ENCODE assay signal across 10 cellular contexts in the genomic region with DNA sequence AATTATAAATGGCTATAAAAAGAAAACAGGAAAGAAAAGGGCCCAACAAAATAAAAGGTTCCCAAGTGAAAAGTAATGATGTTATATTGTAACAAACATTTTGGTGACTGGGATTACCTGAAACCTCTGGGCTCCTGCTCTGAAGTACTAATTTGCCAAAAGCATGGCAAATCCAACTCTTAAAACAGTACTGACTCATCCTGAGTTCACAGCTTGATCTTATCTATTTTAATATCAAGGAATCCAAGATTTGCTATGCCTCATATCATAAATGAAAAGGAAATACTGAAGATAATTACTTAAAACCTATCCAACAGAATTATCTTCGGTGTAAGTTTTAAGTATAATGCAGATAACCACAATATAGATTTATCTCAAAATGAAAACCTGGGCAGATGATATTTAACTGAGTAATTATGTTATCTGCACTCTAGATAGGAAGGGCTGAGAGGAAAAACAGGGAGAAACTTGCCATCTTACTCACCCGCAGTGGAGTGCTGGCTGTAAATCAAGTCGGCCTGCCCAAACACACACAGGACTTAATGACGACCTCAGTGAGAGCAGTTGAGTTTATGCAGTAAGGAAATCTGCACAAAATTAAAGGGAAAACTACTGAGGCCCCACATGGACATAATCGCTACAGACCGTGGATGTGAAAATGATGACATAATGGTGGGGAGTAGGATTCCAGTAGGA. TPM values are rescaled to one million over a fixed set of nuclear protein-coding genes. Genes with fewer than 3 reads are reported as not detected.
DNase-seq lines count a peak whose midpoint lies in the region; ATAC-seq and TF ChIP-seq lines count a peak whose summit lies in the region.
"Had no signal": no experiment of that assay in that cellular context is flagged by ENCODE, and none has a peak within 500 bp of the region (broad histone marks: within the 10 kb centered on the region; RNA-seq: fewer than 3 reads in every experiment).

No MANE protein-coding gene starts in this region.

- H4K5ac ChIP-seq in H9 (ENCODE audit: insufficient read length, low read depth, low read length) = no peak overlapping the region

- ATAC-seq in omental fat pad (ENCODE audit: low FRiP score) = peak; percentile 86

- H2AK5ac ChIP-seq in H9 (ENCODE audit: insufficient read length, low read length) = no peak overlapping the region

- H3K4me3 ChIP-seq in MG63 = no peak overlapping the region
- H3K4me3 ChIP-seq in esophagus muscularis mucosa = no peak overlapping the region

- peak overlapping the region; percentile 32 to 51 (median 40) for H3K27ac ChIP-seq in esophagus muscularis mucosa (replicated peaks in 1 of 4)
- no peak overlapping the region for H3K27ac ChIP-seq in H9 (ENCODE audit: insufficient read length, low read depth, low read length)

- H3K27me3 ChIP-seq in MG63 (no peaks in the 10 kb centered on the region; the same call in 1 of the 2 replicates), esophagus muscularis mucosa (no peaks in the 10 kb centered on the region), H9 (ENCODE audit: insufficient read depth, low read length) (no peaks in the 10 kb centered on the region)

- no peaks in the 10 kb centered on the region for H3K27me3 Mint-ChIP-seq in H9 (ENCODE audit: low read depth)
- H3K27me3 Mint-ChIP-seq: progenitor cell of endocrine pancreas had no signal

- H2AFZ ChIP-seq in H9 (ENCODE audit: low read length) = no peak overlapping the region

- no peaks in the 10 kb centered on the region for H3K23me2 ChIP-seq in H9 (ENCODE audit: insufficient read length, low read depth, low read length, poor library complexity, severe bottlenecking)

- H3K9me3 ChIP-seq in MG63 = no peaks in the 10 kb centered on the region
- H3K9me3 ChIP-seq in esophagus muscularis mucosa = no peaks in the 10 kb centered on the region
- no peaks in the 10 kb centered on the region for H3K9me3 ChIP-seq in H9 (ENCODE audit: control insufficient read depth, low read depth, low read length)

- no peaks in the 10 kb centered on the region for H4K20me1 ChIP-seq in H9 (ENCODE audit: control insufficient read depth, insufficient read depth, insufficient read length)

- H3K36me3 ChIP-seq in MG63 (no peaks in the 10 kb centered on the region), esophagus muscularis mucosa (no peaks in the 10 kb centered on the region)

- no peak for TF ChIP-seq POLR2A in esophagus muscularis mucosa (IDR thresholded peaks at IDR 0.05; ENCODE audit: low read depth)

- no peak overlapping the region for H3K56ac ChIP-seq in H9 (ENCODE audit: insufficient read length, low read depth, low read length)

- H2BK5ac ChIP-seq in H9 (ENCODE audit: insufficient read length, low read length) = no peak overlapping the region

- no peak overlapping the region for H3K18ac ChIP-seq in H9 (ENCODE audit: insufficient read length, low read depth, low read length)

- no peak overlapping the region for H4K91ac ChIP-seq in H9 (ENCODE audit: insufficient read length, low read depth, low read length)

- H4K8ac ChIP-seq in H9 (replicated peaks; ENCODE audit: insufficient read length, low read depth, low read length) = no peak overlapping the region

- no peak for TF ChIP-seq EP300 in esophagus muscularis mucosa (IDR thresholded peaks at IDR 0.05)

- H2BK15ac ChIP-seq in H9 (ENCODE audit: low read depth, low read length) = no peak overlapping the region

- H3K27ac Mint-ChIP-seq in H9 = 0 out of 7 replicates have a peak overlapping the region, but pooled peaks of 1 of the 3 experiments have one; percentile 7
- H3K27ac Mint-ChIP-seq: progenitor cell of endocrine pancreas had no signal

- WGBS in esophagus muscularis mucosa = 23% methylated on average over 6 of the region's 6 CpGs
- no CpG with 5 or more reads among the region's 6 CpGs for WGBS in H9 (ENCODE audit: extremely low coverage, insufficient read length, low lambda C conversion rate)

- no peak overlapping the region for H3K4me3 Mint-ChIP-seq in H9

- H3K23ac ChIP-seq in H9 (ENCODE audit: insufficient read length, low read depth, low read length) = no peak overlapping the region

- H3K36me3 Mint-ChIP-seq in H9 (ENCODE audit: insufficient read depth in 1 of 3, low read depth in 3 of 3) = no peaks in the 10 kb centered on the region

- H2BK12ac ChIP-seq in H9 (ENCODE audit: insufficient read length, low read depth, low read length) = no peak overlapping the region

- H2BK20ac ChIP-seq in H9 (ENCODE audit: low read depth, low read length, poor library complexity, severe bottlenecking) = no peak overlapping the region

- no peak overlapping the region for H2BK120ac ChIP-seq in H9 (ENCODE audit: low read depth, low read length, poor library complexity, severe bottlenecking)

- intact Hi-C loops in esophagus muscularis mucosa (cut with DNase I) = no loop called here

- H3K9ac ChIP-seq in H9 (ENCODE audit: extremely low read depth, insufficient read length, low read length) = no peak overlapping the region

- no peaks in the 10 kb centered on the region for H3K4me1 Mint-ChIP-seq in H9

- H3K79me1 ChIP-seq in H9 (ENCODE audit: insufficient read depth, low read depth, low read length, poor library complexity, severe bottlenecking) = no peaks in the 10 kb centered on the region

- no peak for TF ChIP-seq CTCF in esophagus muscularis mucosa (IDR thresholded peaks at IDR 0.05)
- TF ChIP-seq CTCF in omental fat pad (IDR thresholded peaks at IDR 0.05) = no peak
- TF ChIP-seq CTCF in H9 (conservative IDR thresholded peaks at IDR 0.05) = no peak

- no peak overlapping the region for H3T11ph ChIP-seq in H9 (ENCODE audit: low read length)

- H3K4me2 ChIP-seq in H9 (ENCODE audit: insufficient read depth, insufficient read length, low read length) = no peak overlapping the region

- H3K4ac ChIP-seq in H9 (ENCODE audit: low read depth, low read length) = no peak overlapping the region

- no peaks in the 10 kb centered on the region for H3K79me2 ChIP-seq in H9 (ENCODE audit: insufficient read depth, low read length)

- peak; percentile 84 for DNase-seq in EH (ENCODE audit: low read depth)
- peak; percentile 77 for DNase-seq in MG63
- DNase-seq in esophagus muscularis mucosa (ENCODE audit: extremely low spot score) = no peak
- DNase-seq in omental fat pad (ENCODE audit: low spot score) = no peak
- no peak for DNase-seq in stimulated activated CD8-positive, alpha-beta memory T cell treated with anti-CD3 and anti-CD28 coated beads, Interleukin-4, amount 100 ng/mL, for 48 hours
- DNase-seq in H9 = no peak
- DNase-seq in middle frontal gyrus (ENCODE audit: extremely low spot score, low spot score) = no peak
- no peak for DNase-seq in T-helper 9 cell
- DNase-seq: activated T-cell treated with anti-CD3 and anti-CD28 coated beads for 4 hours had no signal

- H3K4me1 ChIP-seq in esophagus muscularis mucosa (peaks cover 9 to 63% (median 53%) of the 10 kb centered on the region in 4 donors), H9 (ENCODE audit: insufficient read depth, low read length) (no peaks in the 10 kb centered on the region)

- H3K14ac ChIP-seq in H9 (ENCODE audit: insufficient read depth, low read length) = no peak overlapping the region

- no peaks in the 10 kb centered on the region for H3K9me3 Mint-ChIP-seq in H9

RNA-seq across cellular contexts. Expression of a gene that starts 48.4 kb away (rescaled TPM):
- 3.8 and 8.3 TPM in 2 replicates for total RNA-seq in MG63 (2014; rRNA removed; shearing (Covaris generic); ENCODE audit: low replicate concordance)
- total RNA-seq in esophagus muscularis mucosa = 10 to 100 TPM; 30.3 to 59.1 (median 49.3) TPM
- total RNA-seq in omental fat pad = 10 to 100 TPM in 1 of 4 donors, 1 to 10 TPM in 3; 4.4 to 10.7 (median 5.9) TPM
- total RNA-seq in H9 (2021) = 4.7 and 6.9 TPM in 2 replicates

Comparison
In these comparisons a context has a peak if more than half of its experiments do, and no peak if none do; other contexts are left out.
1. DNase-seq: peak in EH (single experiment) and MG63 (single experiment); none in esophagus muscularis mucosa (single experiment), omental fat pad (single experiment), stimulated activated CD8-positive, alpha-beta memory T cell treated with anti-CD3 and anti-CD28 coated beads, Interleukin-4, amount 100 ng/mL, for 48 hours (single experiment), H9 (single experiment), middle frontal gyrus (single experiment) and T-helper 9 cell (single experiment).